Comparison of ENCODE assay signal across 1 cellular context in the genomic region with DNA sequence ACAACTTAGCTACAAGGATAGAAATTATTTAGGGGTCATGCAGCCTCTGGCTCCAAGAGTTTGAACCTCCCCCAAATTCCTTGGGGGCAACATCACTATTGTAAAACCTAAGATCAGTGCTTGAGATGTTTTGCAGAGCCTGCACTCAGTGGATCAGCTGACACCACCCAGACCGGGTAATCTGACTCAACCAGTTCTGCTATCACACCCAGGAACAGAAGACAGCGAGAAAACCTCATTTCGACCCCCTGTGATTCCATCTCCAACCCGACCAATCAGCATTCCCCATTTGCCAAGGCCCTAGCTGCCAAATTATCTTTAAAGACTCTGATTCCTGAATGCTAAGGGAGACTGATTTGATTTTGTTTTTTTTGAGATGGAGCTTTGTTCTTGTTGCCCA.
TF ChIP-seq lines count a peak whose summit lies in the region.

No MANE protein-coding gene starts in this region.

TF ChIP-seq in K562, 482 proteins besides CTCF, POLR2A, EP300 and RAD21 (continued from another document):
- TF ChIP-seq, protein P1, sequence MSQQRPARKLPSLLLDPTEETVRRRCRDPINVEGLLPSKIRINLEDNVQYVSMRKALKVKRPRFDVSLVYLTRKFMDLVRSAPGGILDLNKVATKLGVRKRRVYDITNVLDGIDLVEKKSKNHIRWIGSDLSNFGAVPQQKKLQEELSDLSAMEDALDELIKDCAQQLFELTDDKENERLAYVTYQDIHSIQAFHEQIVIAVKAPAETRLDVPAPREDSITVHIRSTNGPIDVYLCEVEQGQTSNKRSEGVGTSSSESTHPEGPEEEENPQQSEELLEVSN (IDR thresholded peaks at IDR 0.05; ENCODE audit: borderline replicate concordance in 1 of 2, extremely low read depth in 1 of 2, insufficient read depth in 1 of 2, insufficient read length in 1 of 2, low read depth in 1 of 2, low read length in 1 of 2, poor library complexity in 1 of 2, severe bottlenecking in 1 of 2): no peak
- TF ChIP-seq, protein P2, sequence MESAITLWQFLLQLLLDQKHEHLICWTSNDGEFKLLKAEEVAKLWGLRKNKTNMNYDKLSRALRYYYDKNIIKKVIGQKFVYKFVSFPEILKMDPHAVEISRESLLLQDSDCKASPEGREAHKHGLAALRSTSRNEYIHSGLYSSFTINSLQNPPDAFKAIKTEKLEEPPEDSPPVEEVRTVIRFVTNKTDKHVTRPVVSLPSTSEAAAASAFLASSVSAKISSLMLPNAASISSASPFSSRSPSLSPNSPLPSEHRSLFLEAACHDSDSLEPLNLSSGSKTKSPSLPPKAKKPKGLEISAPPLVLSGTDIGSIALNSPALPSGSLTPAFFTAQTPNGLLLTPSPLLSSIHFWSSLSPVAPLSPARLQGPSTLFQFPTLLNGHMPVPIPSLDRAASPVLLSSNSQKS (CRISPR knock-in tag; IDR thresholded peaks at IDR 0.05): no peak
- TF ChIP-seq, protein P3, sequence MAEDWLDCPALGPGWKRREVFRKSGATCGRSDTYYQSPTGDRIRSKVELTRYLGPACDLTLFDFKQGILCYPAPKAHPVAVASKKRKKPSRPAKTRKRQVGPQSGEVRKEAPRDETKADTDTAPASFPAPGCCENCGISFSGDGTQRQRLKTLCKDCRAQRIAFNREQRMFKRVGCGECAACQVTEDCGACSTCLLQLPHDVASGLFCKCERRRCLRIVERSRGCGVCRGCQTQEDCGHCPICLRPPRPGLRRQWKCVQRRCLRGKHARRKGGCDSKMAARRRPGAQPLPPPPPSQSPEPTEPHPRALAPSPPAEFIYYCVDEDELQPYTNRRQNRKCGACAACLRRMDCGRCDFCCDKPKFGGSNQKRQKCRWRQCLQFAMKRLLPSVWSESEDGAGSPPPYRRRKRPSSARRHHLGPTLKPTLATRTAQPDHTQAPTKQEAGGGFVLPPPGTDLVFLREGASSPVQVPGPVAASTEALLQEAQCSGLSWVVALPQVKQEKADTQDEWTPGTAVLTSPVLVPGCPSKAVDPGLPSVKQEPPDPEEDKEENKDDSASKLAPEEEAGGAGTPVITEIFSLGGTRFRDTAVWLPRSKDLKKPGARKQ (CRISPR knock-in tag; IDR thresholded peaks at IDR 0.05): no peak
- TF ChIP-seq CCAR2 (IDR thresholded peaks at IDR 0.05; ENCODE audit: low read depth, low read length) (no peak), ZNF431 (CRISPR knock-in tag; IDR thresholded peaks at IDR 0.05) (no peak), PHF8 (IDR thresholded peaks at IDR 0.05; ENCODE audit: borderline replicate concordance, low read length) (no peak), ZZZ3 (IDR thresholded peaks at IDR 0.05) (no peak), MECOM (CRISPR knock-in tag; IDR thresholded peaks at IDR 0.05) (no peak), SREBF2 (CRISPR knock-in tag; IDR thresholded peaks at IDR 0.05) (no peak), CSDE1 (IDR thresholded peaks at IDR 0.05) (no peak), ZBTB8A (IDR thresholded peaks at IDR 0.05; ENCODE audit: partially characterized antibody) (no peak), ZNF175 (CRISPR knock-in tag; IDR thresholded peaks at IDR 0.05; ENCODE audit: low read depth) (no peak), ZBED1 (IDR thresholded peaks at IDR 0.05) (no peak), KHSRP (IDR thresholded peaks at IDR 0.05) (no peak), ZNF3 (CRISPR knock-in tag; IDR thresholded peaks at IDR 0.05) (no peak), ZNF253 (CRISPR knock-in tag; conservative IDR thresholded peaks at IDR 0.05) (no peak)
- TF ChIP-seq, protein P4, sequence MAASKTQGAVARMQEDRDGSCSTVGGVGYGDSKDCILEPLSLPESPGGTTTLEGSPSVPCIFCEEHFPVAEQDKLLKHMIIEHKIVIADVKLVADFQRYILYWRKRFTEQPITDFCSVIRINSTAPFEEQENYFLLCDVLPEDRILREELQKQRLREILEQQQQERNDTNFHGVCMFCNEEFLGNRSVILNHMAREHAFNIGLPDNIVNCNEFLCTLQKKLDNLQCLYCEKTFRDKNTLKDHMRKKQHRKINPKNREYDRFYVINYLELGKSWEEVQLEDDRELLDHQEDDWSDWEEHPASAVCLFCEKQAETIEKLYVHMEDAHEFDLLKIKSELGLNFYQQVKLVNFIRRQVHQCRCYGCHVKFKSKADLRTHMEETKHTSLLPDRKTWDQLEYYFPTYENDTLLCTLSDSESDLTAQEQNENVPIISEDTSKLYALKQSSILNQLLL (CRISPR knock-in tag; IDR thresholded peaks at IDR 0.05; ENCODE audit: borderline replicate concordance): no peak
- TF ChIP-seq, protein P5, sequence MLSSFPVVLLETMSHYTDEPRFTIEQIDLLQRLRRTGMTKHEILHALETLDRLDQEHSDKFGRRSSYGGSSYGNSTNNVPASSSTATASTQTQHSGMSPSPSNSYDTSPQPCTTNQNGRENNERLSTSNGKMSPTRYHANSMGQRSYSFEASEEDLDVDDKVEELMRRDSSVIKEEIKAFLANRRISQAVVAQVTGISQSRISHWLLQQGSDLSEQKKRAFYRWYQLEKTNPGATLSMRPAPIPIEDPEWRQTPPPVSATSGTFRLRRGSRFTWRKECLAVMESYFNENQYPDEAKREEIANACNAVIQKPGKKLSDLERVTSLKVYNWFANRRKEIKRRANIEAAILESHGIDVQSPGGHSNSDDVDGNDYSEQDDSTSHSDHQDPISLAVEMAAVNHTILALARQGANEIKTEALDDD (IDR thresholded peaks at IDR 0.05): peak; percentile 61
- TF ChIP-seq, protein P6, sequence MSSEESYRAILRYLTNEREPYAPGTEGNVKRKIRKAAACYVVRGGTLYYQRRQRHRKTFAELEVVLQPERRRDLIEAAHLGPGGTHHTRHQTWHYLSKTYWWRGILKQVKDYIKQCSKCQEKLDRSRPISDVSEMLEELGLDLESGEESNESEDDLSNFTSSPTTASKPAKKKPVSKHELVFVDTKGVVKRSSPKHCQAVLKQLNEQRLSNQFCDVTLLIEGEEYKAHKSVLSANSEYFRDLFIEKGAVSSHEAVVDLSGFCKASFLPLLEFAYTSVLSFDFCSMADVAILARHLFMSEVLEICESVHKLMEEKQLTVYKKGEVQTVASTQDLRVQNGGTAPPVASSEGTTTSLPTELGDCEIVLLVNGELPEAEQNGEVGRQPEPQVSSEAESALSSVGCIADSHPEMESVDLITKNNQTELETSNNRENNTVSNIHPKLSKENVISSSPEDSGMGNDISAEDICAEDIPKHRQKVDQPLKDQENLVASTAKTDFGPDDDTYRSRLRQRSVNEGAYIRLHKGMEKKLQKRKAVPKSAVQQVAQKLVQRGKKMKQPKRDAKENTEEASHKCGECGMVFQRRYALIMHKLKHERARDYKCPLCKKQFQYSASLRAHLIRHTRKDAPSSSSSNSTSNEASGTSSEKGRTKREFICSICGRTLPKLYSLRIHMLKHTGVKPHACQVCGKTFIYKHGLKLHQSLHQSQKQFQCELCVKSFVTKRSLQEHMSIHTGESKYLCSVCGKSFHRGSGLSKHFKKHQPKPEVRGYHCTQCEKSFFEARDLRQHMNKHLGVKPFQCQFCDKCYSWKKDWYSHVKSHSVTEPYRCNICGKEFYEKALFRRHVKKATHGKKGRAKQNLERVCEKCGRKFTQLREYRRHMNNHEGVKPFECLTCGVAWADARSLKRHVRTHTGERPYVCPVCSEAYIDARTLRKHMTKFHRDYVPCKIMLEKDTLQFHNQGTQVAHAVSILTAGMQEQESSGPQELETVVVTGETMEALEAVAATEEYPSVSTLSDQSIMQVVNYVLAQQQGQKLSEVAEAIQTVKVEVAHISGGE (CRISPR knock-in tag; IDR thresholded peaks at IDR 0.05): no peak
- TF ChIP-seq, protein P7, sequence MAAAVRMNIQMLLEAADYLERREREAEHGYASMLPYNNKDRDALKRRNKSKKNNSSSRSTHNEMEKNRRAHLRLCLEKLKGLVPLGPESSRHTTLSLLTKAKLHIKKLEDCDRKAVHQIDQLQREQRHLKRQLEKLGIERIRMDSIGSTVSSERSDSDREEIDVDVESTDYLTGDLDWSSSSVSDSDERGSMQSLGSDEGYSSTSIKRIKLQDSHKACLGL (CRISPR knock-in tag; IDR thresholded peaks at IDR 0.05; ENCODE audit: borderline replicate concordance, poor library complexity, severe bottlenecking): no peak
TF ChIP-seq in K562: peak in this region for 26.
